ENCODE assay signal across 8 cellular contexts in genomic region chr10:133329401-133330202, GRCh38. TPM values are rescaled to one million over a fixed set of nuclear protein-coding genes. Genes with fewer than 3 reads are reported as not detected.
DNase-seq lines count a peak whose midpoint lies in the region; ATAC-seq, FAIRE-seq and TF ChIP-seq lines count a peak whose summit lies in the region.

No MANE protein-coding gene starts in this region.

- H3K9ac ChIP-seq in astrocyte (ENCODE audit: low read length) (peak overlapping the region; percentile 29), skeletal muscle satellite cell (ENCODE audit: low read depth, low read length) (peak overlapping the region; percentile 63)

- H3K36me3 Mint-ChIP-seq in astrocyte (ENCODE audit: low read depth, unreplicated experiment), result peaks cover 2% of the 10 kb centered on the region

- peaks cover 30% of the 10 kb centered on the region for H3K4me1 ChIP-seq in astrocyte (ENCODE audit: insufficient read depth, low read length)
- peaks cover 8% of the 10 kb centered on the region for H3K4me1 ChIP-seq in skeletal muscle satellite cell (ENCODE audit: control insufficient read depth, insufficient read depth, low read length)

- DNase-seq in NCI-H1417 (lab: John Stamatoyannopoulos, UW) (peak; percentile 66 to 82 (median 82)), NCI-H1417 treated with DMSO at 0.1 percent for 48 hours (lab: John Stamatoyannopoulos, UW) (no peak), NCI-H128 (lab: John Stamatoyannopoulos, UW; ENCODE audit: unreplicated experiment) (peak; percentile 69), T1000 (lab: John Stamatoyannopoulos, UW) (peak; percentile 85), astrocyte (ENCODE audit: low read depth) (peak; percentile 79), hippocampal formation (lab: John Stamatoyannopoulos, UW) (peak; percentile 71 to 81)

- H3K27me3 ChIP-seq in astrocyte (ENCODE audit: insufficient read depth, low read length) (peaks cover 31% of the 10 kb centered on the region), skeletal muscle satellite cell (ENCODE audit: control insufficient read depth, insufficient read depth, low read length) (peaks cover 70% of the 10 kb centered on the region)

- peaks cover 7% of the 10 kb centered on the region for H3K4me1 Mint-ChIP-seq in astrocyte (ENCODE audit: low read depth, unreplicated experiment)

- no peaks in the 10 kb centered on the region for H3K79me2 ChIP-seq in astrocyte (ENCODE audit: insufficient read depth, low read length)

- H3K9me3 Mint-ChIP-seq in astrocyte (ENCODE audit: unreplicated experiment), result peaks cover 4% of the 10 kb centered on the region

- H3K4me3 Mint-ChIP-seq in astrocyte (ENCODE audit: unreplicated experiment), result no peak overlapping the region

- H4K20me1 ChIP-seq in astrocyte (ENCODE audit: insufficient read depth, low read length), result no peaks in the 10 kb centered on the region

- peak overlapping the region; percentile 44 for H2AFZ ChIP-seq in astrocyte (ENCODE audit: low read depth, low read length)

- peak; percentile 86 for TF ChIP-seq CTCF in astrocyte (IDR thresholded peaks at IDR 0.05; ENCODE audit: insufficient read depth, low read depth, low read length)

- H3K9me3 ChIP-seq in astrocyte (ENCODE audit: insufficient read depth, low read depth, low read length) (no peaks in the 10 kb centered on the region), skeletal muscle satellite cell (replicated peaks; ENCODE audit: low read length) (no peaks in the 10 kb centered on the region)

- H3K27ac ChIP-seq in astrocyte (ENCODE audit: low read depth, low read length), result peak overlapping the region; percentile 2

- no peak overlapping the region for H3K4me3 ChIP-seq in astrocyte (ENCODE audit: insufficient read depth, low read depth, low read length)
- H3K4me3 ChIP-seq in skeletal muscle satellite cell (ENCODE audit: low read length), result peak overlapping the region; percentile 67

- peaks cover 51% of the 10 kb centered on the region for H3K27me3 Mint-ChIP-seq in astrocyte (ENCODE audit: low read depth, unreplicated experiment)

- H3K4me2 ChIP-seq in astrocyte (ENCODE audit: low read length) (peak overlapping the region; percentile 80), skeletal muscle satellite cell (ENCODE audit: low read length) (peak overlapping the region; percentile 95)

- peak; percentile 87 for ATAC-seq in HG02642 (IDR thresholded peaks at IDR 0.05; ENCODE audit: poor library complexity, unreplicated experiment)

- FAIRE-seq in astrocyte (lab: Jason Lieb, UNC), result no peak

- H3K27ac Mint-ChIP-seq in astrocyte (ENCODE audit: unreplicated experiment), result peak overlapping the region; percentile 48

- no peaks in the 10 kb centered on the region for H3K36me3 ChIP-seq in astrocyte (ENCODE audit: insufficient read depth, low read length)
- H3K36me3 ChIP-seq in skeletal muscle satellite cell (ENCODE audit: insufficient read depth, low read length), result no peaks in the 10 kb centered on the region

RNA-seq across cellular contexts. Expression of gene CALY, which starts 7.1 kb away (rescaled TPM):
- 0.77 and 1.1 TPM in 2 replicates for total RNA-seq in astrocyte
- total RNA-seq in skeletal muscle satellite cell (2012; rRNA removed), result not detected in 2 replicates

RNA-seq across cellular contexts. Expression of gene PRAP1, which starts 17.6 kb away (rescaled TPM):
- not detected in 2 replicates for total RNA-seq in astrocyte
- 0.51 TPM in 1 of 2 replicates, not detected in the other for total RNA-seq in skeletal muscle satellite cell (2012; rRNA removed)

RNA-seq across cellular contexts. Expression of gene ZNF511, which starts 20.9 kb away (rescaled TPM):
- total RNA-seq in astrocyte, result 23.8 and 25.5 TPM in 2 replicates
- 28.6 and 33.9 TPM in 2 replicates for total RNA-seq in skeletal muscle satellite cell (2012; rRNA removed)

RNA-seq across cellular contexts. Expression of gene TUBGCP2, which starts 20.9 kb away (rescaled TPM):
- 56.2 and 57.8 TPM in 2 replicates for total RNA-seq in astrocyte
- 53.0 and 58.1 TPM in 2 replicates for total RNA-seq in skeletal muscle satellite cell (2012; rRNA removed)

RNA-seq across cellular contexts. Expression of gene FUOM, which starts 28.2 kb away (rescaled TPM):
- total RNA-seq in astrocyte, result 28.8 and 29.3 TPM in 2 replicates
- 25.6 and 42.4 TPM in 2 replicates for total RNA-seq in skeletal muscle satellite cell (2012; rRNA removed)
